In genomic region chr4:3777033-3777390, GRCh38 we compare ENCODE assay signal across 6 cellular contexts. TPM values are rescaled to one million over a fixed set of nuclear protein-coding genes. Genes with fewer than 3 reads are reported as not detected.
"Had no signal": no experiment of that assay in that cellular context is flagged by ENCODE, and none has a peak within 500 bp of the region (broad histone marks: within the 10 kb centered on the region; RNA-seq: fewer than 3 reads in every experiment).

No MANE protein-coding gene starts in this region.

- H3K4me1 Mint-ChIP-seq: IgD-negative memory B cell had no signal

- DNase-seq: IMR-90, KBM-7 had no signal

- H3K4me3 Mint-ChIP-seq: IgD-negative memory B cell had no signal

- H3K27ac Mint-ChIP-seq: IgD-negative memory B cell had no signal

- FAIRE-seq: HTR-8/SVneo, K562 had no signal

- H3K4me3 ChIP-seq: K562 had no signal

- ATAC-seq: K562 had no signal

- H3K27ac ChIP-seq: HL-60 had no signal

RNA-seq across cellular contexts. Expression of gene ADRA2C, which starts 10.8 kb away (rescaled TPM):
- polyA plus RNA-seq: IgD-negative memory B cell had no signal
